22 cellular contexts compared by ENCODE assay signal in genomic region chr7:38525857-38526256, GRCh38.
A peak's percentile ranks its signal among the peaks of the same experiment; 100 is the strongest.
DNase-seq lines count a peak whose midpoint lies in the region; ATAC-seq and TF ChIP-seq lines count a peak whose summit lies in the region.
"Had no signal": no experiment of that assay in that cellular context is flagged by ENCODE, and none has a peak within 500 bp of the region (broad histone marks: within the 10 kb centered on the region; RNA-seq: fewer than 3 reads in every experiment).

No MANE protein-coding gene starts in this region.

- no peak for DNase-seq in activated CD4-positive, alpha-beta T cell treated with anti-CD3 and anti-CD28 coated beads for 36 hours
- DNase-seq in activated CD4-positive, alpha-beta T cell treated with anti-CD3 and anti-CD28 coated beads, Interleukin-2, amount 10 ng/mL, durations not matched to agents 7 days and 5 days: no peak
- DNase-seq in inferior parietal cortex (ENCODE audit: extremely low spot score) (peak; percentile 38), uterus (no peak)
- no peak for DNase-seq in activated CD8-positive, alpha-beta memory T cell treated with anti-CD3 and anti-CD28 coated beads, Interleukin-2, amount 10 ng/mL, durations not matched to agents 7 days and 5 days
- no peak for DNase-seq in activated CD4-positive, alpha-beta memory T cell treated with anti-CD3 and anti-CD28 coated beads, Interleukin-2, amount 10 ng/mL, durations not matched to agents 7 days and 5 days
- DNase-seq: Caco-2; CD4-positive, CD25-positive, alpha-beta regulatory T cell; CD8-positive, alpha-beta T cell; DMS153; DMS79; EL; GDM1; GOT3; HFFc6 had no signal

- no peaks in the 10 kb centered on the region for H3K4me1 Mint-ChIP-seq in activated CD4-positive, alpha-beta T cell treated with anti-CD3 and anti-CD28 coated beads for 36 hours
- no peaks in the 10 kb centered on the region for H3K4me1 Mint-ChIP-seq in activated CD4-positive, alpha-beta T cell treated with anti-CD3 and anti-CD28 coated beads, Interleukin-2, amount 10 ng/mL, durations not matched to agents 7 days and 5 days
- no peaks in the 10 kb centered on the region for H3K4me1 Mint-ChIP-seq in activated T-helper 17 cell treated with anti-CD3 and anti-CD28 coated beads, Interleukin-2, amount 50 U/mL, for 72 hours
- no peaks in the 10 kb centered on the region for H3K4me1 Mint-ChIP-seq in activated CD8-positive, alpha-beta memory T cell treated with anti-CD3 and anti-CD28 coated beads, Interleukin-2, amount 10 ng/mL, durations not matched to agents 7 days and 5 days
- no peaks in the 10 kb centered on the region for H3K4me1 Mint-ChIP-seq in activated CD4-positive, alpha-beta memory T cell treated with anti-CD3 and anti-CD28 coated beads, Interleukin-2, amount 10 ng/mL, durations not matched to agents 7 days and 5 days

- no peaks in the 10 kb centered on the region for H3K9me3 ChIP-seq in uterus
- H3K9me3 ChIP-seq: BLaER1, Caco-2, HAP-1 had no signal

- POLR2A ChIA-PET in activated CD4-positive, alpha-beta T cell treated with anti-CD3 and anti-CD28 coated beads for 36 hours (lab: Charles Lee): no interaction called here
- POLR2A ChIA-PET in activated CD4-positive, alpha-beta T cell treated with anti-CD3 and anti-CD28 coated beads, Interleukin-2, amount 10 ng/mL, durations not matched to agents 7 days and 5 days (lab: Charles Lee): no interaction called here
- POLR2A ChIA-PET in activated CD4-positive, alpha-beta memory T cell treated with anti-CD3 and anti-CD28 coated beads, Interleukin-2, amount 10 ng/mL, durations not matched to agents 7 days and 5 days (lab: Charles Lee): no interaction called here

- no peak for TF ChIP-seq POLR2A in uterus (IDR thresholded peaks at IDR 0.05)

- no peaks in the 10 kb centered on the region for H3K36me3 Mint-ChIP-seq in activated CD4-positive, alpha-beta T cell treated with anti-CD3 and anti-CD28 coated beads for 36 hours (ENCODE audit: low read depth)
- no peaks in the 10 kb centered on the region for H3K36me3 Mint-ChIP-seq in activated CD4-positive, alpha-beta T cell treated with anti-CD3 and anti-CD28 coated beads, Interleukin-2, amount 10 ng/mL, durations not matched to agents 7 days and 5 days (ENCODE audit: low read depth)
- H3K36me3 Mint-ChIP-seq in activated T-helper 17 cell treated with anti-CD3 and anti-CD28 coated beads, Interleukin-2, amount 50 U/mL, for 72 hours (ENCODE audit: low read depth): no peaks in the 10 kb centered on the region
- no peaks in the 10 kb centered on the region for H3K36me3 Mint-ChIP-seq in activated CD8-positive, alpha-beta memory T cell treated with anti-CD3 and anti-CD28 coated beads, Interleukin-2, amount 10 ng/mL, durations not matched to agents 7 days and 5 days
- no peaks in the 10 kb centered on the region for H3K36me3 Mint-ChIP-seq in activated CD4-positive, alpha-beta memory T cell treated with anti-CD3 and anti-CD28 coated beads, Interleukin-2, amount 10 ng/mL, durations not matched to agents 7 days and 5 days (ENCODE audit: low read depth)
- H3K36me3 Mint-ChIP-seq: CD4-positive, CD25-positive, alpha-beta regulatory T cell; CD8-positive, alpha-beta T cell had no signal

- H3K4me3 Mint-ChIP-seq in activated CD4-positive, alpha-beta T cell treated with anti-CD3 and anti-CD28 coated beads for 36 hours: no peak overlapping the region
- no peak overlapping the region for H3K4me3 Mint-ChIP-seq in activated CD4-positive, alpha-beta T cell treated with anti-CD3 and anti-CD28 coated beads, Interleukin-2, amount 10 ng/mL, durations not matched to agents 7 days and 5 days
- no peak overlapping the region for H3K4me3 Mint-ChIP-seq in activated T-helper 17 cell treated with anti-CD3 and anti-CD28 coated beads, Interleukin-2, amount 50 U/mL, for 72 hours
- H3K4me3 Mint-ChIP-seq in activated CD8-positive, alpha-beta memory T cell treated with anti-CD3 and anti-CD28 coated beads, Interleukin-2, amount 10 ng/mL, durations not matched to agents 7 days and 5 days: no peak overlapping the region
- no peak overlapping the region for H3K4me3 Mint-ChIP-seq in activated CD4-positive, alpha-beta memory T cell treated with anti-CD3 and anti-CD28 coated beads, Interleukin-2, amount 10 ng/mL, durations not matched to agents 7 days and 5 days
- H3K4me3 Mint-ChIP-seq: B cell; CD4-positive, CD25-positive, alpha-beta regulatory T cell; CD8-positive, alpha-beta T cell; HFFc6 had no signal

- H3K9me3 Mint-ChIP-seq in activated CD4-positive, alpha-beta T cell treated with anti-CD3 and anti-CD28 coated beads for 36 hours (ENCODE audit: low read depth): no peaks in the 10 kb centered on the region
- H3K9me3 Mint-ChIP-seq in activated CD4-positive, alpha-beta T cell treated with anti-CD3 and anti-CD28 coated beads, Interleukin-2, amount 10 ng/mL, durations not matched to agents 7 days and 5 days: no peaks in the 10 kb centered on the region
- no peaks in the 10 kb centered on the region for H3K9me3 Mint-ChIP-seq in activated T-helper 17 cell treated with anti-CD3 and anti-CD28 coated beads, Interleukin-2, amount 50 U/mL, for 72 hours
- no peaks in the 10 kb centered on the region for H3K9me3 Mint-ChIP-seq in activated CD8-positive, alpha-beta memory T cell treated with anti-CD3 and anti-CD28 coated beads, Interleukin-2, amount 10 ng/mL, durations not matched to agents 7 days and 5 days (ENCODE audit: low read depth)
- no peaks in the 10 kb centered on the region for H3K9me3 Mint-ChIP-seq in activated CD4-positive, alpha-beta memory T cell treated with anti-CD3 and anti-CD28 coated beads, Interleukin-2, amount 10 ng/mL, durations not matched to agents 7 days and 5 days
- H3K9me3 Mint-ChIP-seq: CD8-positive, alpha-beta T cell; HFFc6 had no signal

- no peak overlapping the region for H3K27ac Mint-ChIP-seq in activated CD4-positive, alpha-beta T cell treated with anti-CD3 and anti-CD28 coated beads for 36 hours
- H3K27ac Mint-ChIP-seq in activated CD4-positive, alpha-beta T cell treated with anti-CD3 and anti-CD28 coated beads, Interleukin-2, amount 10 ng/mL, durations not matched to agents 7 days and 5 days: no peak overlapping the region
- H3K27ac Mint-ChIP-seq in activated T-helper 17 cell treated with anti-CD3 and anti-CD28 coated beads, Interleukin-2, amount 50 U/mL, for 72 hours: no peak overlapping the region
- no peak overlapping the region for H3K27ac Mint-ChIP-seq in activated CD8-positive, alpha-beta memory T cell treated with anti-CD3 and anti-CD28 coated beads, Interleukin-2, amount 10 ng/mL, durations not matched to agents 7 days and 5 days
- no peak overlapping the region for H3K27ac Mint-ChIP-seq in activated CD4-positive, alpha-beta memory T cell treated with anti-CD3 and anti-CD28 coated beads, Interleukin-2, amount 10 ng/mL, durations not matched to agents 7 days and 5 days
- H3K27ac Mint-ChIP-seq: B cell; CD4-positive, CD25-positive, alpha-beta regulatory T cell; CD8-positive, alpha-beta T cell; HFFc6 had no signal

- ATAC-seq in activated CD4-positive, alpha-beta T cell treated with anti-CD3 and anti-CD28 coated beads for 36 hours: peak; percentile 33
- peak; percentile 42 for ATAC-seq in activated T-helper 17 cell treated with anti-CD3 and anti-CD28 coated beads, Interleukin-2, amount 50 U/mL, for 72 hours (replicated peaks)
- no peak for ATAC-seq in activated CD8-positive, alpha-beta memory T cell treated with anti-CD3 and anti-CD28 coated beads, Interleukin-2, amount 10 ng/mL, durations not matched to agents 7 days and 5 days
- ATAC-seq: CD8-positive, alpha-beta T cell; GM12878 had no signal

- no peak for TF ChIP-seq CTCF in uterus (IDR thresholded peaks at IDR 0.05)

- H3K27ac ChIP-seq in uterus: no peak overlapping the region
- H3K27ac ChIP-seq: 22Rv1, BLaER1, C4-2B had no signal

- no peak overlapping the region for H3K4me3 ChIP-seq in uterus
- H3K4me3 ChIP-seq: BLaER1, GM12878, HAP-1 had no signal

- H3K27me3 Mint-ChIP-seq in activated CD4-positive, alpha-beta T cell treated with anti-CD3 and anti-CD28 coated beads for 36 hours: peaks cover under 1% of the 10 kb centered on the region
- no peaks in the 10 kb centered on the region for H3K27me3 Mint-ChIP-seq in activated CD4-positive, alpha-beta T cell treated with anti-CD3 and anti-CD28 coated beads, Interleukin-2, amount 10 ng/mL, durations not matched to agents 7 days and 5 days
- H3K27me3 Mint-ChIP-seq in activated T-helper 17 cell treated with anti-CD3 and anti-CD28 coated beads, Interleukin-2, amount 50 U/mL, for 72 hours: peaks cover 3% of the 10 kb centered on the region
- H3K27me3 Mint-ChIP-seq in activated CD8-positive, alpha-beta memory T cell treated with anti-CD3 and anti-CD28 coated beads, Interleukin-2, amount 10 ng/mL, durations not matched to agents 7 days and 5 days: peaks cover 1% of the 10 kb centered on the region
- peaks cover 4% of the 10 kb centered on the region for H3K27me3 Mint-ChIP-seq in activated CD4-positive, alpha-beta memory T cell treated with anti-CD3 and anti-CD28 coated beads, Interleukin-2, amount 10 ng/mL, durations not matched to agents 7 days and 5 days

- CTCF ChIA-PET in activated CD4-positive, alpha-beta T cell treated with anti-CD3 and anti-CD28 coated beads for 36 hours (lab: Charles Lee): no interaction called here
- CTCF ChIA-PET in activated CD4-positive, alpha-beta T cell treated with anti-CD3 and anti-CD28 coated beads, Interleukin-2, amount 10 ng/mL, durations not matched to agents 7 days and 5 days (lab: Charles Lee): no interaction called here
- CTCF ChIA-PET in activated CD8-positive, alpha-beta memory T cell treated with anti-CD3 and anti-CD28 coated beads, Interleukin-2, amount 10 ng/mL, durations not matched to agents 7 days and 5 days (lab: Charles Lee): no interaction called here
- CTCF ChIA-PET in activated CD4-positive, alpha-beta memory T cell treated with anti-CD3 and anti-CD28 coated beads, Interleukin-2, amount 10 ng/mL, durations not matched to agents 7 days and 5 days (lab: Charles Lee): no interaction called here

- no peaks in the 10 kb centered on the region for H3K4me1 ChIP-seq in uterus
- H3K4me1 ChIP-seq: Caco-2, HAP-1 had no signal

- H3K27me3 ChIP-seq in uterus: no peaks in the 10 kb centered on the region
- H3K27me3 ChIP-seq: BLaER1 had no signal

- H3K36me3 ChIP-seq in uterus: no peaks in the 10 kb centered on the region
- H3K36me3 ChIP-seq: BLaER1, HAP-1 had no signal

- intact Hi-C loops in activated CD4-positive, alpha-beta T cell treated with anti-CD3 and anti-CD28 coated beads for 36 hours (cut with DNase I, micrococcal nuclease): no loop called here
- intact Hi-C loops in uterus (cut with DNase I; ENCODE audit: low total_unique reads): no loop called here
